Comparison of ENCODE assay signal across 29 cellular contexts in the genomic region with DNA sequence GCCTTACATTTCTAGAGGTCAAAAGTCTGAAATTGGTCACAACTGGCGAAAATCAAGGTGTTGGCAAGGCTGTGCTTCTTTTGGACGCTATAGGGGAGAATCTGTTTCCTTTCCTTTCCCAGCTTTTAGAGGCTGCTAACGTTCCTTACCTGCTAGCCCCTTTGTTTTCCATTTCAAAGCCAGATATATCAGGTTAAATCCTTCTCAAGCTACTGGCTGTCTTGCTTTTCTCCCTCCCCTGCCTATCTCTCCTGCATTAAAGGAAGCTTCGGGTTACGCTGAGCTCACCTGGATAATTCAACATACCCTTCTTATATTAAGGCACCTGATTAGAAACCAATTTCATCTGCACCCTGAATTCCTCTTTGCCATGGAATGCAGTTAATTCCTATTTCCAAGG.
"Had no signal": no experiment of that assay in that cellular context is flagged by ENCODE, and none has a peak within 500 bp of the region (broad histone marks: within the 10 kb centered on the region; RNA-seq: fewer than 3 reads in every experiment).

No MANE protein-coding gene starts in this region.

- H3K4me1 ChIP-seq: colonic mucosa, esophagus squamous epithelium, gastrocnemius medialis, heart right ventricle, left lung, lower lobe of right lung had no signal

- H3K27ac Mint-ChIP-seq: dendritic cell treated with granulocyte-macrophage colony-stimulating factor and Interleukin-4, amounts not matched to agents 40 ng/mL and 50 ng/mL, for 4 days; effector memory CD8-positive, alpha-beta T cell; endodermal cell; mesothelial cell of epicardium; naive B cell; naive thymus-derived CD8-positive, alpha-beta T cell had no signal

- H3K9me3 Mint-ChIP-seq: dendritic cell treated with granulocyte-macrophage colony-stimulating factor and Interleukin-4, amounts not matched to agents 40 ng/mL and 50 ng/mL, for 4 days; effector memory CD8-positive, alpha-beta T cell; mesothelial cell of epicardium; naive thymus-derived CD8-positive, alpha-beta T cell had no signal

- DNase-seq: colonic mucosa; cortex of kidney; effector CD8-positive, alpha-beta T cell; effector memory CD8-positive, alpha-beta T cell; endodermal cell; erythroblast; esophagus squamous epithelium; foreskin fibroblast; foreskin melanocyte; gastrocnemius medialis; glutamatergic neuron; head of caudate nucleus; heart right ventricle; hippocampal formation; left cardiac atrium; left lung; left ventricle myocardium superior; lower lobe of right lung; mesenchymal stem cell; mucosa of descending colon; naive B cell; naive thymus-derived CD8-positive, alpha-beta T cell had no signal

- H3K4me3 Mint-ChIP-seq: dendritic cell treated with granulocyte-macrophage colony-stimulating factor and Interleukin-4, amounts not matched to agents 40 ng/mL and 50 ng/mL, for 4 days; effector memory CD8-positive, alpha-beta T cell; endodermal cell; mesothelial cell of epicardium; naive B cell; naive thymus-derived CD8-positive, alpha-beta T cell had no signal

- H3K27me3 Mint-ChIP-seq: dendritic cell treated with granulocyte-macrophage colony-stimulating factor and Interleukin-4, amounts not matched to agents 40 ng/mL and 50 ng/mL, for 4 days; effector memory CD8-positive, alpha-beta T cell; naive B cell had no signal

- H3K36me3 Mint-ChIP-seq: mesothelial cell of epicardium; naive B cell; naive thymus-derived CD8-positive, alpha-beta T cell had no signal

- H3K9me3 ChIP-seq: colonic mucosa, esophagus squamous epithelium, gastrocnemius medialis, heart right ventricle, left lung, lower lobe of right lung, mucosa of descending colon had no signal

- H3K4me1 Mint-ChIP-seq: naive B cell had no signal

- H3K4me3 ChIP-seq: colonic mucosa, esophagus squamous epithelium, gastrocnemius medialis, heart right ventricle, left lung, lower lobe of right lung, mucosa of descending colon had no signal

- ATAC-seq: effector memory CD8-positive, alpha-beta T cell; esophagus mucosa; gastrocnemius medialis; heart right ventricle; left cardiac atrium; left lung; left ventricle myocardium superior; lower lobe of right lung; mucosa of descending colon; naive thymus-derived CD8-positive, alpha-beta T cell had no signal

- H3K27me3 ChIP-seq: colonic mucosa, esophagus squamous epithelium, gastrocnemius medialis, heart right ventricle, left lung had no signal

- FAIRE-seq: endometrium, islet of Langerhans, keratinocyte had no signal

- H3K36me3 ChIP-seq: colonic mucosa, esophagus squamous epithelium, gastrocnemius medialis, heart right ventricle, left lung, lower lobe of right lung had no signal

- H3K27ac ChIP-seq: colonic mucosa, epithelial cell of prostate, esophagus squamous epithelium, gastrocnemius medialis, heart right ventricle, left lung, lower lobe of right lung had no signal
